11 cellular contexts compared by ENCODE assay signal in genomic region chrX:109848451-109849050, GRCh38.
DNase-seq lines count a peak whose midpoint lies in the region; ATAC-seq and TF ChIP-seq lines count a peak whose summit lies in the region.
"Had no signal": no experiment of that assay in that cellular context is flagged by ENCODE, and none has a peak within 500 bp of the region (broad histone marks: within the 10 kb centered on the region; RNA-seq: fewer than 3 reads in every experiment).

No MANE protein-coding gene starts in this region.

- peak overlapping the region; percentile 6 to 86 for H3K27ac ChIP-seq in breast epithelium
- no peak overlapping the region for H3K27ac ChIP-seq in mammary epithelial cell (ENCODE audit: insufficient read depth, low read depth, low read length)
- peak overlapping the region; percentile 13 for H3K27ac ChIP-seq in vagina
- H3K27ac ChIP-seq: parathyroid adenoma had no signal

- H3K9ac ChIP-seq in mammary epithelial cell (ENCODE audit: insufficient read depth, low read length), result no peak overlapping the region
- H3K9ac ChIP-seq: parathyroid adenoma had no signal

- DNase-seq in breast epithelium (ENCODE audit: low spot score in 2 of 2) (no peak), mammary epithelial cell (no peak), UCSD-AML1 (lab: John Stamatoyannopoulos, UW; ENCODE audit: unreplicated experiment) (peak; percentile 16), vagina (ENCODE audit: extremely low spot score in 2 of 2) (no peak), EL (no peak), ureter (ENCODE audit: low spot score) (no peak)
- no peak for DNase-seq in stimulated activated CD4-positive, alpha-beta T cell treated with anti-CD3 and anti-CD28 coated beads, Interleukin-4, amount 100 ng/mL, for 4 hours
- DNase-seq: ACHN; stimulated activated naive B cell treated with anti-CD40 and anti-IgM and Interleukin-4, amounts not matched to agents 10 μg/mL and 1 μg/mL and 100 μg/mL, for 72 hours had no signal

- in situ Hi-C loops in mammary epithelial cell (cut with MboI; ENCODE audit: low sequenced_read_pairs in 2 of 2), result loop anchor here in 1 of 2 donors (10.0 kb wide), 1 partner anchor 114 kb away; the partner anchor contains the start of gene ACSL4

- TF ChIP-seq CTCF in breast epithelium (IDR thresholded peaks at IDR 0.05), result no peak
- no peak for TF ChIP-seq CTCF in mammary epithelial cell (conservative IDR thresholded peaks at IDR 0.05 in 1 of 2, IDR thresholded peaks at IDR 0.05 in 1 of 2; ENCODE audit: extremely low read depth in 1 of 2, insufficient read depth in 1 of 2, low read depth in 1 of 2, low read length in 2 of 2)
- TF ChIP-seq CTCF in vagina (IDR thresholded peaks at IDR 0.05), result no peak

- no peaks in the 10 kb centered on the region for H3K9me3 ChIP-seq in breast epithelium
- no peaks in the 10 kb centered on the region for H3K9me3 ChIP-seq in mammary epithelial cell (replicated peaks; ENCODE audit: insufficient read depth, low read length)
- no peaks in the 10 kb centered on the region for H3K9me3 ChIP-seq in vagina

- H3K79me2 ChIP-seq in mammary epithelial cell (ENCODE audit: insufficient read depth, low read length), result no peaks in the 10 kb centered on the region
- H3K79me2 ChIP-seq: parathyroid adenoma had no signal

- H3K4me2 ChIP-seq in mammary epithelial cell (ENCODE audit: insufficient read depth, low read depth, low read length), result no peak overlapping the region

- peaks cover 0 to 54% of the 10 kb centered on the region in 2 donors for H3K27me3 ChIP-seq in breast epithelium
- peaks cover 2% of the 10 kb centered on the region for H3K27me3 ChIP-seq in mammary epithelial cell (ENCODE audit: insufficient read depth, low read length)
- H3K27me3 ChIP-seq in vagina, result no peaks in the 10 kb centered on the region

- no peaks in the 10 kb centered on the region for H4K20me1 ChIP-seq in mammary epithelial cell (ENCODE audit: insufficient read depth, low read length)

- intact Hi-C loops in breast epithelium (cut with DNase I; ENCODE audit: low total_unique reads) (no loop called here), mammary epithelial cell (cut with micrococcal nuclease) (no loop called here), vagina (cut with DNase I) (no loop called here)

- CTCF ChIA-PET in mammary epithelial cell (lab: Charles Lee; ENCODE audit: low non-redundant PET), result interaction anchor here (0.6 kb wide), 1 partner anchor 42 kb away, joined by 4 read pairs; no protein-coding TSS in a partner anchor

- H3K36me3 ChIP-seq in breast epithelium (no peaks in the 10 kb centered on the region), mammary epithelial cell (ENCODE audit: insufficient read depth, low read length) (no peaks in the 10 kb centered on the region), vagina (no peaks in the 10 kb centered on the region)

- WGBS in mammary epithelial cell (ENCODE audit: low coverage, missing lambda C conversion rate), result 57% methylated on average over 4 of the region's 4 CpGs

- H2AFZ ChIP-seq in mammary epithelial cell (ENCODE audit: low read depth, low read length), result no peak overlapping the region
- H2AFZ ChIP-seq: parathyroid adenoma had no signal

- dilution Hi-C loops in mammary epithelial cell (cut with HindIII; ENCODE audit: low sequenced_read_pairs), result no loop called here

- no TSS peak for BruUV-seq in mammary epithelial cell (replicated peaks; lab: Mats Ljungman, UMichigan)

- H3K4me1 ChIP-seq in breast epithelium (no peaks in the 10 kb centered on the region), mammary epithelial cell (ENCODE audit: insufficient read depth, low read length) (peaks cover 3% of the 10 kb centered on the region), vagina (peaks cover 6% of the 10 kb centered on the region)
- H3K4me1 ChIP-seq: parathyroid adenoma had no signal

- no peak for TF ChIP-seq POLR2A in breast epithelium (IDR thresholded peaks at IDR 0.05)
- no peak for TF ChIP-seq POLR2A in vagina (IDR thresholded peaks at IDR 0.05)

- peak; percentile 71 for ATAC-seq in HG03060 (IDR thresholded peaks at IDR 0.05; ENCODE audit: low read depth, unreplicated experiment)

- H3K4me3 ChIP-seq in breast epithelium, result no peak overlapping the region
- no peak overlapping the region for H3K4me3 ChIP-seq in mammary epithelial cell (replicated peaks in 1 of 3; ENCODE audit: insufficient read depth in 1 of 3, low read depth in 2 of 3, low read length in 3 of 3)
- H3K4me3 ChIP-seq in vagina, result no peak overlapping the region
